16 cellular contexts compared by ENCODE assay signal in genomic region chr3:184441202-184441900, GRCh38.
"Had no signal": no experiment of that assay in that cellular context is flagged by ENCODE, and none has a peak within 500 bp of the region (broad histone marks: within the 10 kb centered on the region; RNA-seq: fewer than 3 reads in every experiment).

No MANE protein-coding gene starts in this region.

- H3K4me1 ChIP-seq: tibial artery had no signal

- H3K4me1 Mint-ChIP-seq: brain had no signal

- H3K27ac Mint-ChIP-seq: brain; naive thymus-derived CD4-positive, alpha-beta T cell; stimulated activated naive B cell treated with anti-CD40 and anti-IgM and Interleukin-4, amounts not matched to agents 10 μg/mL and 1 μg/mL and 100 μg/mL, for 72 hours had no signal

- H3K36me3 Mint-ChIP-seq: brain had no signal

- ATAC-seq: activated T-cell treated with anti-CD3 and anti-CD28 coated beads, Interleukin-2, amount 50 U/mL, for 4 hours; left lobe of liver; mucosa of descending colon; naive thymus-derived CD4-positive, alpha-beta T cell; stimulated activated naive B cell treated with anti-CD40 and anti-IgM and Interleukin-4, amounts not matched to agents 10 μg/mL and 1 μg/mL and 100 μg/mL, for 72 hours had no signal

- H3K4me3 ChIP-seq: mucosa of descending colon, tibial artery, vagina had no signal

- H3K4me3 Mint-ChIP-seq: activated T-cell treated with anti-CD3 and anti-CD28 coated beads, Interleukin-2, amount 50 U/mL, for 4 hours; brain; naive thymus-derived CD4-positive, alpha-beta T cell; stimulated activated naive B cell treated with anti-CD40 and anti-IgM and Interleukin-4, amounts not matched to agents 10 μg/mL and 1 μg/mL and 100 μg/mL, for 72 hours had no signal

- H3K36me3 ChIP-seq: tibial artery, vagina had no signal

- H3K9me3 ChIP-seq: mucosa of descending colon, vagina had no signal

- H3K27me3 ChIP-seq: tibial artery, vagina had no signal

- H3K27ac ChIP-seq: tibial artery, vagina had no signal

- DNase-seq: activated CD4-positive, alpha-beta T cell treated with anti-CD3 and anti-CD28 coated beads for 1 hour; activated CD4-positive, alpha-beta T cell treated with anti-CD3 and anti-CD28 coated beads, Interleukin-2, amount 50 U/mL, for 4 hours; activated effector memory CD4-positive, alpha-beta T cell treated with Interleukin-2 at 50 U/mL for 16 hours; activated naive CD4-positive, alpha-beta T cell treated with anti-CD3 and anti-CD28 coated beads, Interleukin-2, amount 50 U/mL, for 16 hours; activated T-cell treated with anti-CD3 and anti-CD28 coated beads, Interleukin-2, amount 50 U/mL, for 4 hours; cerebellar nuclear complex; mucosa of descending colon; nucleus accumbens; stimulated activated CD4-positive, alpha-beta T cell treated with anti-CD3 and anti-CD28 coated beads, Interleukin-2, amount 100 ng/mL, for 48 hours; stimulated activated naive B cell treated with anti-CD40 and anti-IgM and Interleukin-4, amounts not matched to agents 10 μg/mL and 1 μg/mL and 100 μg/mL, for 72 hours; T-helper 1 cell; tibial artery had no signal
